Comparison of ENCODE assay signal across 8 cellular contexts in the genomic region with DNA sequence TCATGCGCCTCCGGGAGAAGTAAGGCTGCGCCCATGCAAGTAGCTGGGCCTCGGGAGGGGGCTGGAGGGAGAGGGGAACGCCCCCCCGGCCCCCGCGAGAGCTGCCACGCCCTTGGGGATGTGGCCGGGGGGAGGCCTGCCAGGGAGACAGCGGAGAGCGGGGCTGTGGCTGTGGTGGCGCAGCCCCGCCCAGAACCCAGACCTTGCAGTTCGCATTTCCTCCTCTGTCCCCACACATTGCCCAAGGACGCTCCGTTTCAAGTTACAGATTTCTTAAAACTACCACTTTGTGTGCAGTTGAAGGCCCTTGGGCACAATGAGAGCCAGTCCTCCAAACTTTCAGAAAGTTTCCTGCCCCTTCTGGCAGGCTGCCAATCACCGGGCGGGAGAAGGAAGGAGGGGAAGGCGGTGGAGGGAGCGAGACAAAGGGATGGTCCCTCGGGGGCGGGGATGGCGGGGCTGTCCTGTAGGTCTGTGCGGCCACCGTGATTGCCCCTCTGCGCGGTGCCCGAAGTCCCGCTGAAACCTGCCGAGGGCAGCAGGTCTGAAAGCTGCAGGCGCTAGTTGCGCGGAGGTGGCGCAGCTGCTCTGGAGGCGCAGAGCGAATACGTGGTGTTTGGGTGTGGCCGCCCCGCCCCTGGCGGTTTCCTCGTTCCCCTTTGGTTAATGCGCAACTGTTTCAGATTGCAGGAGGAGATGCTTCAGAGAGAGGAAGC. TPM values are rescaled to one million over a fixed set of nuclear protein-coding genes. Genes with fewer than 3 reads are reported as not detected.
DNase-seq lines count a peak whose midpoint lies in the region; ATAC-seq, FAIRE-seq and TF ChIP-seq lines count a peak whose summit lies in the region.

No MANE protein-coding gene starts in this region.

- no peaks in the 10 kb centered on the region for H3K27me3 ChIP-seq in AG04450 (ENCODE audit: control insufficient read depth, insufficient read depth, low read length)
- H3K27me3 ChIP-seq in H1 (replicated peaks in 1 of 4; ENCODE audit: control insufficient read depth in 3 of 4, extremely low read depth in 1 of 4, insufficient read depth in 3 of 4, low read length in 3 of 4), result peaks cover 0 to 15% (median 13%) of the 10 kb centered on the region in 4 experiments; a peak in 5 of 7 replicates

- H3K4me2 ChIP-seq in H1 (ENCODE audit: insufficient read depth in 1 of 2, low read depth in 2 of 2, low read length in 2 of 2), result peak overlapping the region; percentile 83 to 90

- peak overlapping the region; percentile 74 for H3K18ac ChIP-seq in H1 (ENCODE audit: extremely low read depth, low read length)

- peak overlapping the region; percentile 54 for H2AFZ ChIP-seq in H1 (ENCODE audit: low read length)

- H3K79me2 ChIP-seq in H1 (ENCODE audit: control insufficient read depth in 1 of 2, insufficient read depth in 2 of 2, low read length in 2 of 2), result peaks cover 0 to 6% of the 10 kb centered on the region in 2 experiments; a peak in 1 of 4 replicates

- TF ChIP-seq RAD21 in H1 (IDR thresholded peaks at IDR 0.05 in 1 of 2, conservative IDR thresholded peaks at IDR 0.05 in 1 of 2; ENCODE audit: low read depth in 2 of 2, low read length in 2 of 2), result no peak

- intact Hi-C loops in mucosa of descending colon (cut with DNase I, micrococcal nuclease), result no loop called here

- no peak overlapping the region for H2BK120ac ChIP-seq in H1 (replicated peaks; ENCODE audit: low read depth, low read length)

- H3K79me1 ChIP-seq in H1 (ENCODE audit: low read depth, low read length), result no peaks in the 10 kb centered on the region

- no peak overlapping the region for H4K91ac ChIP-seq in H1 (replicated peaks; ENCODE audit: insufficient read length, low read length)

- 0 out of 2 replicates have a peak, but pooled peaks have one; percentile 4 for TF ChIP-seq CTCF in AG04450 (IDR thresholded peaks at IDR 0.05; ENCODE audit: low read depth, low read length)
- no peak; a peak in 1 of 4 replicates for TF ChIP-seq CTCF in H1 (IDR thresholded peaks at IDR 0.05; ENCODE audit: control extremely low read depth in 1 of 3, insufficient read depth in 1 of 3, low read depth in 1 of 3, low read length in 3 of 3)
- TF ChIP-seq CTCF in mucosa of descending colon (IDR thresholded peaks at IDR 0.05), result no peak

- no peak for DNase-seq in AG04450 (ENCODE audit: low read depth, low spot score)
- peak; percentile 42 to 74 for DNase-seq in NCI-H526 (lab: John Stamatoyannopoulos, UW)
- DNase-seq in activated CD8-positive, alpha-beta memory T cell treated with anti-CD3 and anti-CD28 coated beads for 1 hour (ENCODE audit: extremely low read depth in 1 of 2, low read depth in 1 of 2), result peak; percentile 75
- DNase-seq in H1 (ENCODE audit: low read depth in 1 of 2, low spot score in 2 of 2), result peak; percentile 47 to 87
- DNase-seq in mucosa of descending colon, result peak; percentile 93 to 96 (median 95)
- peak; percentile 69 to 75 for DNase-seq in stimulated activated CD8-positive, alpha-beta memory T cell treated with anti-CD3 and anti-CD28 coated beads, Interleukin-7, amount 100 ng/mL, for 1 hour (ENCODE audit: low read depth in 2 of 2)

- no peak overlapping the region for H2AK5ac ChIP-seq in H1 (ENCODE audit: low read depth, low read length)

- peaks cover 10 to 17% (median 12%) of the 10 kb centered on the region in 4 experiments; a peak in 6 of 7 replicates for H3K4me1 ChIP-seq in H1 (replicated peaks in 1 of 4; ENCODE audit: control insufficient read depth in 3 of 4, insufficient read depth in 4 of 4, low read length in 3 of 4)
- H3K4me1 ChIP-seq in mucosa of descending colon (ENCODE audit: low read depth), result peaks cover 39% of the 10 kb centered on the region

- no peak for FAIRE-seq in H1 (lab: Jason Lieb, UNC)

- peak overlapping the region; percentile 60 to 69 (median 66) for H3K9ac ChIP-seq in H1 (replicated peaks in 1 of 4; ENCODE audit: extremely low read depth in 1 of 4, low read depth in 3 of 4, low read length in 3 of 4)

- H3K23me2 ChIP-seq in H1 (ENCODE audit: low read depth, low read length), result peaks cover 20% of the 10 kb centered on the region; the same call in 1 of the 2 replicates

- H3K27ac ChIP-seq in AG04450 (ENCODE audit: low read depth, low read length), result peak overlapping the region; percentile 80
- no peak overlapping the region for H3K27ac ChIP-seq in H1 (ENCODE audit: low read depth, low read length)

- H3K9me3 ChIP-seq in AG04450 (ENCODE audit: control insufficient read depth, insufficient read depth, low read length), result peaks cover 3% of the 10 kb centered on the region; the same call in 1 of the 2 replicates
- no peaks in the 10 kb centered on the region for H3K9me3 ChIP-seq in H1 (ENCODE audit: insufficient read depth in 2 of 2, low read depth in 1 of 2, low read length in 1 of 2)
- no peaks in the 10 kb centered on the region for H3K9me3 ChIP-seq in mucosa of descending colon

- peak in 1 of 2 experiments; percentile 61; a peak in 2 of 3 replicates for TF ChIP-seq POLR2A in H1 (IDR thresholded peaks at IDR 0.05; ENCODE audit: control extremely low read depth in 1 of 2, low read depth in 2 of 2, low read length in 2 of 2)

- no peak overlapping the region for H2BK20ac ChIP-seq in H1 (ENCODE audit: low read length)

- WGBS in H1 (ENCODE audit: extremely low coverage in 1 of 2, insufficient coverage in 1 of 2, insufficient read length in 1 of 2, insufficient replicate concordance in 2 of 2, low coverage in 1 of 2, low lambda C conversion rate in 2 of 2, missing lambda C conversion rate in 1 of 2), 2 experiments, result 2% methylated on average over 28 of the region's 43 CpGs; no CpG with 5 or more reads in 1 of the 2 experiments

- peaks cover 0 to 4% of the 10 kb centered on the region in 2 experiments for H4K20me1 ChIP-seq in H1 (replicated peaks in 1 of 2; ENCODE audit: control insufficient read depth in 1 of 2, insufficient read depth in 2 of 2, low read length in 2 of 2)

- no peak for TF ChIP-seq EP300 in H1 (IDR thresholded peaks at IDR 0.05; ENCODE audit: borderline replicate concordance in 1 of 2, low read depth in 2 of 2, low read length in 2 of 2)

- no peak overlapping the region for H2BK12ac ChIP-seq in H1 (ENCODE audit: low read depth, low read length)

- CTCF ChIA-PET in AG04450 (lab: Charles Lee), result interaction anchor here (0.6 to 3.9 kb wide), 6 partner anchors 9 to 386 kb away, joined by 3 to 16 read pairs (median 4); no protein-coding TSS in a partner anchor
- CTCF ChIA-PET in H1 (lab: Charles Lee; ENCODE audit: partially characterized antibody), result interaction anchor here (0.6 to 2.4 kb wide), 37 partner anchors 8 to 1948 kb away, joined by 3 to 17 read pairs (median 4); a partner anchor contains a TSS

- no peak overlapping the region for H2BK15ac ChIP-seq in H1 (ENCODE audit: low read length)

- peaks cover 6 to 39% (median 21%) of the 10 kb centered on the region in 4 experiments for H3K36me3 ChIP-seq in H1 (ENCODE audit: control insufficient read depth in 2 of 4, insufficient read depth in 4 of 4, low read length in 3 of 4)
- no peaks in the 10 kb centered on the region for H3K36me3 ChIP-seq in mucosa of descending colon (ENCODE audit: low read depth)

- peak overlapping the region; percentile 86; the same call in 1 of the 2 replicates for H4K8ac ChIP-seq in H1 (ENCODE audit: extremely low read depth, insufficient read depth, low read length)

- no peak overlapping the region for H3K4ac ChIP-seq in H1 (replicated peaks; ENCODE audit: insufficient read length, low read depth, low read length)

- no peak overlapping the region for H3K56ac ChIP-seq in H1 (replicated peaks; ENCODE audit: insufficient read length, low read depth, low read length)

- no peak overlapping the region for H4K5ac ChIP-seq in H1 (ENCODE audit: insufficient read length, low read depth, low read length)

- H3K4me3 ChIP-seq in AG04450 (ENCODE audit: low read depth, low read length) (peak overlapping the region; percentile 94), H1 (ENCODE audit: extremely low read depth in 1 of 4, insufficient read depth in 2 of 4, low read depth in 3 of 4, low read length in 4 of 4) (peak overlapping the region; percentile 69 to 81 (median 78)), mucosa of descending colon (peak overlapping the region; percentile 71)

- ATAC-seq in GM18870 (IDR thresholded peaks at IDR 0.05; ENCODE audit: unreplicated experiment) (peak; percentile 46), HG03097 (IDR thresholded peaks at IDR 0.05; ENCODE audit: low FRiP score, unreplicated experiment) (peak; percentile 40), mucosa of descending colon (peak; percentile 80)

- POLR2A ChIA-PET in AG04450 (lab: Yijun Ruan, JAX) (interaction anchor here (0.7 to 3.5 kb wide), 28 partner anchors 9 to 413 kb away, joined by 3 to 54 read pairs (median 5); a partner anchor contains a TSS), H1 (lab: Charles Lee; ENCODE audit: partially characterized antibody) (interaction anchor here (0.6 to 4.6 kb wide), 12 partner anchors 9 to 413 kb away, joined by 3 to 46 read pairs (median 4); a partner anchor contains a TSS)

- H3K23ac ChIP-seq in H1 (ENCODE audit: insufficient read length), result no peak overlapping the region

- no peak overlapping the region for H2BK5ac ChIP-seq in H1 (ENCODE audit: low read depth, low read length)

- no peak overlapping the region for H3K14ac ChIP-seq in H1 (ENCODE audit: insufficient read length)

RNA-seq across cellular contexts. Expression of a gene that starts 2.1 kb away (rescaled TPM):
- polyA plus RNA-seq in AG04450 (2011; rRNA removed) (4,126 and 4,378 TPM in 2 replicates), H1 (2011; rRNA removed) (347 and 482 TPM in 2 replicates)
- polyA minus RNA-seq in AG04450 (2011; rRNA and poly(A)+ RNA removed), result 4,154 and 5,002 TPM in 2 replicates
- 372 and 377 TPM in 2 replicates for total RNA-seq in H1 (2021; fragmentation: NEBNext Ultra II Directional; extraction: Animal tissue kit (Norgen Biotek cat#: 25700))
- 194 TPM for polyA plus RNA-seq in H1 (2011; cell fraction: cytosol; rRNA removed)
- 278 TPM for polyA plus RNA-seq in H1 (2011; cell fraction: nucleus; rRNA removed)
- 338 to 470 TPM (median 346 TPM) in 4 replicates for polyA plus RNA-seq in H1 (2012, experiment 1 of 2)
- 463 TPM for polyA plus RNA-seq in H1 (2012, experiment 2 of 2)
- 166 TPM for polyA plus RNA-seq in H1 (2013, experiment 1 of 2)
- 164 TPM for polyA plus RNA-seq in H1 (2013, experiment 2 of 2)
- 278 and 312 TPM in 2 replicates for polyA minus RNA-seq in H1 (2011; rRNA and poly(A)+ RNA removed)
- polyA minus RNA-seq in H1 (2011; cell fraction: cytosol; rRNA and poly(A)+ RNA removed), result 216 TPM
- polyA minus RNA-seq in H1 (2011; cell fraction: nucleus; rRNA and poly(A)+ RNA removed), result 153 TPM
- total RNA-seq in mucosa of descending colon, result 100 to 1,000 TPM; 128 to 550 (median 355) TPM

RNA-seq across cellular contexts. Expression of a gene that starts 28.7 kb away (rescaled TPM):
- 5.2 and 7.1 TPM in 2 replicates for polyA plus RNA-seq in AG04450 (2011; rRNA removed)
- polyA minus RNA-seq in AG04450 (2011; rRNA and poly(A)+ RNA removed), result 4.3 and 5.5 TPM in 2 replicates
- 20.2 and 21.4 TPM in 2 replicates for total RNA-seq in H1 (2021; fragmentation: NEBNext Ultra II Directional; extraction: Animal tissue kit (Norgen Biotek cat#: 25700))
- polyA plus RNA-seq in H1 (2011; rRNA removed), result 6.3 and 7.4 TPM in 2 replicates
- 10.0 TPM for polyA plus RNA-seq in H1 (2011; cell fraction: cytosol; rRNA removed)
- 9.9 TPM for polyA plus RNA-seq in H1 (2011; cell fraction: nucleus; rRNA removed)
- 8.6 to 12.7 TPM (median 9.8 TPM) in 4 replicates for polyA plus RNA-seq in H1 (2012, experiment 1 of 2)
- 0.88 TPM for polyA plus RNA-seq in H1 (2012, experiment 2 of 2)
- 9.0 TPM for polyA plus RNA-seq in H1 (2013, experiment 1 of 2)
- 10.2 TPM for polyA plus RNA-seq in H1 (2013, experiment 2 of 2)
- polyA minus RNA-seq in H1 (2011; rRNA and poly(A)+ RNA removed), result 22.7 and 27.0 TPM in 2 replicates
- 16.4 TPM for polyA minus RNA-seq in H1 (2011; cell fraction: cytosol; rRNA and poly(A)+ RNA removed)
- polyA minus RNA-seq in H1 (2011; cell fraction: nucleus; rRNA and poly(A)+ RNA removed), result 57.7 TPM
- total RNA-seq in mucosa of descending colon, result 1 to 10 TPM; 4.7 to 7.8 (median 7.4) TPM
